In genomic region chr2:7919510-7919909, GRCh38 we compare ENCODE assay signal across 31 cellular contexts.
"Had no signal": no experiment of that assay in that cellular context is flagged by ENCODE, and none has a peak within 500 bp of the region (broad histone marks: within the 10 kb centered on the region; RNA-seq: fewer than 3 reads in every experiment).

No MANE protein-coding gene starts in this region.

- H3K27ac Mint-ChIP-seq: activated CD4-positive, alpha-beta memory T cell treated with anti-CD3 and anti-CD28 coated beads, Interleukin-2, amount 10 ng/mL, durations not matched to agents 7 days and 5 days; activated CD4-positive, alpha-beta T cell treated with anti-CD3 and anti-CD28 coated beads, Interleukin-2, amount 10 ng/mL, durations not matched to agents 24 days and 14 days; activated naive CD4-positive, alpha-beta T cell treated with anti-CD3 and anti-CD28 coated beads, Interleukin-2, amount 10 ng/mL, durations not matched to agents 7 days and 5 days; activated naive CD8-positive, alpha-beta T cell treated with anti-CD3 and anti-CD28 coated beads, Interleukin-2, amount 10 ng/mL, durations not matched to agents 7 days and 5 days; activated T-cell treated with anti-CD3 and anti-CD28 coated beads, Interleukin-2, amount 50 U/mL, for 24 hours; mesothelial cell of epicardium; naive B cell; stimulated activated naive B cell treated with anti-CD40 and anti-IgM and Interleukin-4, amounts not matched to agents 10 μg/mL and 1 μg/mL and 100 μg/mL, for 72 hours had no signal

- H3K4me3 ChIP-seq: ascending aorta, coronary artery, dorsolateral prefrontal cortex, suprapubic skin, tibial artery, upper lobe of right lung had no signal

- H3K9me3 ChIP-seq: ascending aorta, suprapubic skin, tibial artery, upper lobe of right lung had no signal

- H3K27ac ChIP-seq: ascending aorta, brain microvascular endothelial cell, coronary artery, dorsolateral prefrontal cortex, suprapubic skin, tibial artery, upper lobe of right lung, VCaP had no signal

- FAIRE-seq: keratinocyte, TTC549 had no signal

- H3K4me3 Mint-ChIP-seq: activated CD4-positive, alpha-beta memory T cell treated with anti-CD3 and anti-CD28 coated beads, Interleukin-2, amount 10 ng/mL, durations not matched to agents 7 days and 5 days; activated CD4-positive, alpha-beta T cell treated with anti-CD3 and anti-CD28 coated beads, Interleukin-2, amount 10 ng/mL, durations not matched to agents 24 days and 14 days; activated naive CD4-positive, alpha-beta T cell treated with anti-CD3 and anti-CD28 coated beads, Interleukin-2, amount 10 ng/mL, durations not matched to agents 7 days and 5 days; activated naive CD8-positive, alpha-beta T cell treated with anti-CD3 and anti-CD28 coated beads, Interleukin-2, amount 10 ng/mL, durations not matched to agents 7 days and 5 days; activated T-cell treated with anti-CD3 and anti-CD28 coated beads, Interleukin-2, amount 50 U/mL, for 24 hours; mesothelial cell of epicardium; naive B cell; stimulated activated naive B cell treated with anti-CD40 and anti-IgM and Interleukin-4, amounts not matched to agents 10 μg/mL and 1 μg/mL and 100 μg/mL, for 72 hours had no signal

- H3K27me3 Mint-ChIP-seq: activated CD4-positive, alpha-beta memory T cell treated with anti-CD3 and anti-CD28 coated beads, Interleukin-2, amount 10 ng/mL, durations not matched to agents 7 days and 5 days; activated CD4-positive, alpha-beta T cell treated with anti-CD3 and anti-CD28 coated beads, Interleukin-2, amount 10 ng/mL, durations not matched to agents 24 days and 14 days; activated naive CD4-positive, alpha-beta T cell treated with anti-CD3 and anti-CD28 coated beads, Interleukin-2, amount 10 ng/mL, durations not matched to agents 7 days and 5 days; activated naive CD8-positive, alpha-beta T cell treated with anti-CD3 and anti-CD28 coated beads, Interleukin-2, amount 10 ng/mL, durations not matched to agents 7 days and 5 days; activated T-cell treated with anti-CD3 and anti-CD28 coated beads, Interleukin-2, amount 50 U/mL, for 24 hours; naive B cell; stimulated activated naive B cell treated with anti-CD40 and anti-IgM and Interleukin-4, amounts not matched to agents 10 μg/mL and 1 μg/mL and 100 μg/mL, for 72 hours had no signal

- H3K36me3 Mint-ChIP-seq: mesothelial cell of epicardium; naive B cell; stimulated activated naive B cell treated with anti-CD40 and anti-IgM and Interleukin-4, amounts not matched to agents 10 μg/mL and 1 μg/mL and 100 μg/mL, for 72 hours had no signal

- H3K4me1 Mint-ChIP-seq: activated naive CD4-positive, alpha-beta T cell treated with anti-CD3 and anti-CD28 coated beads, Interleukin-2, amount 10 ng/mL, durations not matched to agents 7 days and 5 days; naive B cell had no signal

- ATAC-seq: activated CD4-positive, CD25-positive, alpha-beta regulatory T cell treated with anti-CD3 and anti-CD28 coated beads, Interleukin-2, amount 50 U/mL, for 24 hours; left cardiac atrium; right cardiac atrium; stimulated activated naive B cell treated with anti-CD40 and anti-IgM and Interleukin-4, amounts not matched to agents 10 μg/mL and 1 μg/mL and 100 μg/mL, for 72 hours; upper lobe of right lung had no signal

- H3K36me3 ChIP-seq: ascending aorta, brain microvascular endothelial cell, suprapubic skin, tibial artery, upper lobe of right lung had no signal

- H3K27me3 ChIP-seq: ascending aorta, brain microvascular endothelial cell, suprapubic skin, tibial artery, upper lobe of right lung had no signal

- H3K4me1 ChIP-seq: ascending aorta, suprapubic skin, tibial artery, upper lobe of right lung had no signal

- DNase-seq: activated CD4-positive, alpha-beta memory T cell treated with anti-CD3 and anti-CD28 coated beads, Interleukin-2, amount 10 ng/mL, durations not matched to agents 7 days and 5 days; activated CD4-positive, alpha-beta T cell treated with anti-CD3 and anti-CD28 coated beads, Interleukin-2, amount 10 ng/mL, durations not matched to agents 24 days and 14 days; activated CD8-positive, alpha-beta memory T cell treated with anti-CD3 and anti-CD28 coated beads, Interleukin-2, amount 50 U/mL, for 48 hours; activated gamma-delta T cell; activated naive CD4-positive, alpha-beta T cell treated with anti-CD3 and anti-CD28 coated beads, Interleukin-2, amount 10 ng/mL, durations not matched to agents 7 days and 5 days; activated naive CD8-positive, alpha-beta T cell treated with anti-CD3 and anti-CD28 coated beads, Interleukin-2, amount 10 ng/mL, durations not matched to agents 7 days and 5 days; activated T-cell treated with anti-CD3 and anti-CD28 coated beads, Interleukin-2, amount 50 U/mL, for 24 hours; brain microvascular endothelial cell; dorsolateral prefrontal cortex; effector memory CD4-positive, alpha-beta T cell; foreskin fibroblast; head of caudate nucleus; hippocampal formation; left cardiac atrium; mammary epithelial cell; naive B cell; occipital lobe; right cardiac atrium; stimulated activated CD4-positive, alpha-beta T cell treated with anti-CD3 and anti-CD28 coated beads, Interleukin-15, amount 100 ng/mL, for 24 hours; stimulated activated CD4-positive, alpha-beta T cell treated with anti-CD3 and anti-CD28 coated beads, Interleukin-2, amount 100 ng/mL, for 24 hours; stimulated activated naive B cell treated with anti-CD40 and anti-IgM and Interleukin-4, amounts not matched to agents 10 μg/mL and 1 μg/mL and 100 μg/mL, for 72 hours; tibial artery; upper lobe of right lung had no signal
